Comparison of ENCODE assay signal across 8 cellular contexts in genomic region chr3:19348929-19349564, GRCh38.
DNase-seq lines count a peak whose midpoint lies in the region; ATAC-seq and TF ChIP-seq lines count a peak whose summit lies in the region.

No MANE protein-coding gene starts in this region.

- intact Hi-C loops in Caco-2 (cut with micrococcal nuclease; ENCODE audit: unreplicated experiment) = loop anchor here (1.0 to 2.0 kb wide), 2 partner anchors 194 to 284 kb away; no protein-coding TSS in a partner anchor

- no peak overlapping the region for H3K4me3 ChIP-seq in Caco-2 (ENCODE audit: low read depth, low read length)

- H3K4me1 Mint-ChIP-seq in Caco-2 (ENCODE audit: low read depth, unreplicated experiment) = no peaks in the 10 kb centered on the region

- no peaks in the 10 kb centered on the region for H3K4me1 ChIP-seq in Caco-2

- peaks cover 15% of the 10 kb centered on the region for H3K27me3 Mint-ChIP-seq in Caco-2 (ENCODE audit: insufficient read depth, unreplicated experiment)

- peak in 1 of 2 experiments; percentile 23 for DNase-seq in Caco-2
- DNase-seq in RKO (ENCODE audit: low spot score) = peak; percentile 50
- peak; percentile 12 for DNase-seq in fibroblast of the conjunctiva (ENCODE audit: low read depth)
- peak; percentile 6 for DNase-seq in stimulated activated naive CD8-positive, alpha-beta T cell treated with anti-CD3 and anti-CD28 coated beads, Interleukin-15, Interleukin-2, amounts not matched to agents 100 U/mL and 50 U/mL, for 24 hours
- no peak for DNase-seq in NCI-H1092 (lab: John Stamatoyannopoulos, UW)
- DNase-seq in HK-2 (ENCODE audit: unreplicated experiment) = no peak

- TF ChIP-seq CTCF in Caco-2 (IDR thresholded peaks at IDR 0.05; ENCODE audit: insufficient read depth in 1 of 2, low read depth in 1 of 2, low read length in 1 of 2, severe bottlenecking in 1 of 2, unreplicated experiment in 1 of 2) = peak; percentile 53 to 79

- no TSS peak for BruUV-seq in Caco-2 (replicated peaks; lab: Mats Ljungman, UMichigan)

- ATAC-seq in GM18870 (IDR thresholded peaks at IDR 0.05; ENCODE audit: unreplicated experiment) = peak; percentile 77
- peak; percentile 83 for ATAC-seq in HG03095 (IDR thresholded peaks at IDR 0.05; ENCODE audit: unreplicated experiment)
- ATAC-seq in stimulated activated naive CD8-positive, alpha-beta T cell treated with anti-CD3 and anti-CD28 coated beads, Interleukin-15, Interleukin-2, amounts not matched to agents 100 U/mL and 50 U/mL, for 24 hours = peak; percentile 43

- no peaks in the 10 kb centered on the region for H3K36me3 ChIP-seq in Caco-2 (ENCODE audit: control insufficient read depth, insufficient read depth, low read length)

- no peak overlapping the region for H3K4me3 Mint-ChIP-seq in Caco-2 (ENCODE audit: unreplicated experiment)

- POLR2A ChIA-PET in Caco-2 (lab: Charles Lee) = no interaction called here

- no peak overlapping the region for H3K27ac Mint-ChIP-seq in Caco-2 (ENCODE audit: unreplicated experiment)

- no peaks in the 10 kb centered on the region for H3K36me3 Mint-ChIP-seq in Caco-2 (ENCODE audit: insufficient read depth, unreplicated experiment)

- H3K27me3 ChIP-seq in Caco-2 (replicated peaks; ENCODE audit: control insufficient read depth, insufficient read depth, low read length) = no peaks in the 10 kb centered on the region

- CTCF ChIA-PET in Caco-2 (lab: Charles Lee) = interaction anchor here (1.2 to 1.5 kb wide), 2 partner anchors 188 to 517 kb away, joined by 3 to 15 read pairs; no protein-coding TSS in a partner anchor

- no peaks in the 10 kb centered on the region for H3K9me3 ChIP-seq in Caco-2

- H3K9me3 Mint-ChIP-seq in Caco-2 (ENCODE audit: unreplicated experiment) = no peaks in the 10 kb centered on the region

Comparison
In these comparisons a context has a peak if more than half of its experiments do, and no peak if none do; other contexts are left out.
1. DNase-seq: peak in RKO (single experiment), fibroblast of the conjunctiva (single experiment) and stimulated activated naive CD8-positive, alpha-beta T cell treated with anti-CD3 and anti-CD28 coated beads, Interleukin-15, Interleukin-2, amounts not matched to agents 100 U/mL and 50 U/mL, for 24 hours (single experiment); none in NCI-H1092 (single experiment) and HK-2 (single experiment).
2. Peak in every context shown above with its lines, with median percentiles within 50 percentile points of each other: ATAC-seq.